ENCODE assay signal across 10 cellular contexts in genomic region chr17:64148017-64148631, GRCh38. TPM values are rescaled to one million over a fixed set of nuclear protein-coding genes. Genes with fewer than 3 reads are reported as not detected.
A peak's percentile ranks its signal among the peaks of the same experiment; 100 is the strongest.
DNase-seq lines count a peak whose midpoint lies in the region; ATAC-seq and TF ChIP-seq lines count a peak whose summit lies in the region.
"Had no signal": no experiment of that assay in that cellular context is flagged by ENCODE, and none has a peak within 500 bp of the region (broad histone marks: within the 10 kb centered on the region; RNA-seq: fewer than 3 reads in every experiment).

No MANE protein-coding gene starts in this region.

- H3K36me3 Mint-ChIP-seq in CD14-positive monocyte (peaks cover 26 to 33% of the 10 kb centered on the region in 2 donors), WTC11 (peaks cover 20% of the 10 kb centered on the region)

- ATAC-seq in WTC11 (peak; percentile 4), GM21825 (IDR thresholded peaks at IDR 0.05; ENCODE audit: unreplicated experiment) (no peak), HG03571 (IDR thresholded peaks at IDR 0.05; ENCODE audit: unreplicated experiment) (no peak)

- H3K9me3 Mint-ChIP-seq in CD14-positive monocyte, result no peaks in the 10 kb centered on the region
- H3K9me3 Mint-ChIP-seq in WTC11, result no peaks in the 10 kb centered on the region

- H3K9ac ChIP-seq in liver (ENCODE audit: low read depth in 1 of 2, low read length in 2 of 2), result no peak overlapping the region

- peaks cover 24% of the 10 kb centered on the region for H3K4me1 Mint-ChIP-seq in CD14-positive monocyte
- peaks cover 23% of the 10 kb centered on the region for H3K4me1 Mint-ChIP-seq in WTC11

- TF ChIP-seq RAD21 in liver (IDR thresholded peaks at IDR 0.05), result peak in 1 of 2 donors; percentile 29

- POLR2A ChIA-PET in WTC11 (lab: Charles Lee), result interaction anchor here (0.6 to 1.4 kb wide), 4 partner anchors 70 to 440 kb away, joined by 3 to 6 read pairs (median 4); partner anchors contain the start of gene TEX2

- TF ChIP-seq CTCF in CD14-positive monocyte (IDR thresholded peaks at IDR 0.05), result no peak
- TF ChIP-seq CTCF in HL-60 (IDR thresholded peaks at IDR 0.05; ENCODE audit: insufficient read depth, low read length), result no peak
- no peak for TF ChIP-seq CTCF in WTC11 (IDR thresholded peaks at IDR 0.05)
- TF ChIP-seq CTCF in liver (IDR thresholded peaks at IDR 0.05; ENCODE audit: low read depth, low read length, missing input control), result no peak

- peaks cover 6 to 58% (median 53%) of the 10 kb centered on the region in 4 donors for H3K4me1 ChIP-seq in liver (ENCODE audit: control insufficient read depth in 4 of 4, insufficient read depth in 4 of 4, low read length in 3 of 4)

- peaks cover 1 to 9% (median 5%) of the 10 kb centered on the region in 4 donors for H3K36me3 ChIP-seq in liver (ENCODE audit: control insufficient read depth in 4 of 4, insufficient read depth in 3 of 4, low read depth in 1 of 4, low read length in 3 of 4)

- DNase-seq in CD14-positive monocyte (ENCODE audit: low spot score), result no peak
- no peak for DNase-seq in HL-60 (ENCODE audit: low read depth in 1 of 2, low spot score in 1 of 2)
- DNase-seq in WTC11 (ENCODE audit: low spot score), result no peak
- no peak for DNase-seq in ureter (ENCODE audit: low spot score)
- DNase-seq in hippocampal formation (lab: John Stamatoyannopoulos, UW), result no peak

- H3K27ac Mint-ChIP-seq in CD14-positive monocyte, result peak overlapping the region in 5 of 7 donors; percentile 3 to 56 (median 44)
- H3K27ac Mint-ChIP-seq in WTC11, result no peak overlapping the region; the same call in 1 of the 2 replicates
- H3K27ac Mint-ChIP-seq: activated naive CD8-positive, alpha-beta T cell had no signal

- H3K27me3 Mint-ChIP-seq in CD14-positive monocyte (ENCODE audit: low read depth in 3 of 3) (no peaks in the 10 kb centered on the region), WTC11 (ENCODE audit: low read depth) (no peaks in the 10 kb centered on the region)
- H3K27me3 Mint-ChIP-seq: activated naive CD8-positive, alpha-beta T cell had no signal

- H3K4me3 Mint-ChIP-seq in CD14-positive monocyte, result no peak overlapping the region
- H3K4me3 Mint-ChIP-seq in WTC11, result no peak overlapping the region; the same call in none of the 2 replicates
- H3K4me3 Mint-ChIP-seq: activated naive CD8-positive, alpha-beta T cell had no signal

- peak overlapping the region; percentile 94; the same call in 1 of the 2 replicates for H3K27ac ChIP-seq in HL-60 (replicated peaks)
- peak overlapping the region; percentile 77 to 96 for H3K27ac ChIP-seq in liver (ENCODE audit: low read depth in 1 of 2, low read length in 2 of 2)

- intact Hi-C loops in CD14-positive monocyte (cut with micrococcal nuclease), result loop anchor here in 1 of 2 donors (5.0 kb wide), 3 partner anchors 34 to 134 kb away; partner anchors contain the start of gene TEX2

- 57% methylated on average over 8 of the region's 8 CpGs for WGBS in liver

- H3K27me3 ChIP-seq in HL-60 (ENCODE audit: insufficient read depth, poor library complexity, severe bottlenecking) (no peaks in the 10 kb centered on the region), liver (ENCODE audit: control insufficient read depth in 4 of 4, insufficient read depth in 4 of 4, low read length in 3 of 4) (no peaks in the 10 kb centered on the region)
- H3K27me3 ChIP-seq: neutrophil had no signal

- no peak overlapping the region for H3K4me3 ChIP-seq in HL-60 (replicated peaks; ENCODE audit: insufficient read depth, low read length)
- H3K4me3 ChIP-seq in liver (ENCODE audit: low read depth in 1 of 3, low read length in 3 of 3), result no peak overlapping the region

- CTCF ChIA-PET in WTC11 (lab: Charles Lee), result interaction anchor here (0.8 to 3.5 kb wide), 9 partner anchors 15 to 270 kb away, joined by 3 to 27 read pairs (median 4); no protein-coding TSS in a partner anchor

- H3K9me3 ChIP-seq in liver (ENCODE audit: control insufficient read depth in 4 of 4, low read length in 3 of 4), result no peaks in the 10 kb centered on the region
- H3K9me3 ChIP-seq: neutrophil had no signal

TF ChIP-seq in WTC11, 78 proteins besides CTCF, POLR2A, EP300 and RAD21:
- TF ChIP-seq EMX1 (CRISPR knock-in tag; IDR thresholded peaks at IDR 0.05) (no peak; the same call in none of the 2 replicates), ZNF317 (CRISPR knock-in tag; IDR thresholded peaks at IDR 0.05; ENCODE audit: borderline replicate concordance, low read depth) (no peak), E2F5 (CRISPR knock-in tag; IDR thresholded peaks at IDR 0.05) (0 out of 2 replicates have a peak, but pooled peaks have one; percentile 29), TCF7 (CRISPR knock-in tag; IDR thresholded peaks at IDR 0.05; ENCODE audit: low read depth) (no peak), ERG (CRISPR knock-in tag; IDR thresholded peaks at IDR 0.05) (0 out of 2 replicates have a peak, but pooled peaks have one; percentile 2), JUN (CRISPR knock-in tag; IDR thresholded peaks at IDR 0.05) (no peak), ZNF138 (CRISPR knock-in tag; conservative IDR thresholded peaks at IDR 0.05) (0 out of 2 replicates have a peak, but pooled peaks have one; percentile 16), ATF3 (CRISPR knock-in tag; conservative IDR thresholded peaks at IDR 0.05) (no peak), CREM (CRISPR knock-in tag; IDR thresholded peaks at IDR 0.05) (peak; percentile 67), PRRX2 (CRISPR knock-in tag; IDR thresholded peaks at IDR 0.05) (peak; percentile 70; the same call in 1 of the 2 replicates), ETV6 (CRISPR knock-in tag; IDR thresholded peaks at IDR 0.05) (peak; percentile 40; the same call in 1 of the 2 replicates)

TF ChIP-seq in liver, 16 proteins besides CTCF, POLR2A, EP300 and RAD21:
- TF ChIP-seq HNF4A (conservative IDR thresholded peaks at IDR 0.05) (peak in 1 of 2 donors; percentile 30), ZBTB33 (IDR thresholded peaks at IDR 0.05) (no peak), NR2F2 (IDR thresholded peaks at IDR 0.05) (no peak)

RNA-seq across cellular contexts. Expression of gene ERN1, which starts 18.2 kb away (rescaled TPM):
- polyA plus RNA-seq in CD14-positive monocyte, result 10 to 100 TPM; 11.0 to 13.7 TPM
- 6.5 to 8.6 TPM (median 7.6 TPM) in 3 replicates for total RNA-seq in WTC11 (2021)
- total RNA-seq in liver, result 10 to 100 TPM in 1 of 2 donors, 1 to 10 TPM in 1; 7.5 to 35.1 TPM
- 10 to 100 TPM in 1 of 2 donors, 1 to 10 TPM in 1; 6.3 to 22.3 TPM for polyA plus RNA-seq in liver
- 49.2 TPM for total RNA-seq in ureter
